1 cellular context compared by ENCODE assay signal in the genomic region with DNA sequence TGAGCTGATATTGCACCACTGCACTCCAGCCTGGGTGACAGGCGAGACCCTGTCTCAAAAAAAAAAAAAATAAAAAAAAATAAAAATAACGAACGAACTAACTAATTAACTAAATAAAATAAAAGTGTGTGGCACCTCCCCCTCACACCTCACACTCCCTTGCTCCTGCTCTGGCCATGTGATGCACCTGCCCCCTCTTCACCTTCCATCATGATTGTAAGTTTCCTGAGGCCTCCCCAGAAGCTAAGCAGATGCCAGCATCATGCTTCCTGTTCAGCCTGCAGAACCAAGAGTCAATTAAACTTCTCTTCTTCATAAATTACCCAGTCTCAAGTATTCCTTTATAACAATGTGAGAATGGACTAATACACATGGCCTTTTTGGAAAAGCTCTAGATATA.
TF ChIP-seq lines count a peak whose summit lies in the region.

No MANE protein-coding gene starts in this region.

TF ChIP-seq in K562, 482 proteins besides CTCF, POLR2A, EP300 and RAD21:
- TF ChIP-seq ZNF316 (IDR thresholded peaks at IDR 0.05) (peak; percentile 63), FOS (IDR thresholded peaks at IDR 0.05; ENCODE audit: extremely low read depth, insufficient read length) (no peak), KDM4B (IDR thresholded peaks at IDR 0.05; ENCODE audit: borderline replicate concordance in 2 of 2, low read depth in 1 of 2) (no peak), CBX3 (IDR thresholded peaks at IDR 0.05; ENCODE audit: borderline replicate concordance in 1 of 2, low read length in 2 of 2) (0 out of 3 replicates have a peak, but pooled peaks of 1 of the 2 experiments have one; percentile 37), CTBP1 (IDR thresholded peaks at IDR 0.05; ENCODE audit: borderline replicate concordance) (no peak), NONO (IDR thresholded peaks at IDR 0.05; ENCODE audit: low read depth in 2 of 2, low read length in 1 of 2) (no peak), FOXA1 (IDR thresholded peaks at IDR 0.05; ENCODE audit: borderline replicate concordance) (no peak), ZFP36 (IDR thresholded peaks at IDR 0.05; ENCODE audit: low read depth, low read length, partially characterized antibody) (no peak), TRIM28 (IDR thresholded peaks at IDR 0.05) (peak; percentile 53; the same call in 1 of the 2 replicates)
